ENCODE assay signal across 16 cellular contexts in the genomic region with DNA sequence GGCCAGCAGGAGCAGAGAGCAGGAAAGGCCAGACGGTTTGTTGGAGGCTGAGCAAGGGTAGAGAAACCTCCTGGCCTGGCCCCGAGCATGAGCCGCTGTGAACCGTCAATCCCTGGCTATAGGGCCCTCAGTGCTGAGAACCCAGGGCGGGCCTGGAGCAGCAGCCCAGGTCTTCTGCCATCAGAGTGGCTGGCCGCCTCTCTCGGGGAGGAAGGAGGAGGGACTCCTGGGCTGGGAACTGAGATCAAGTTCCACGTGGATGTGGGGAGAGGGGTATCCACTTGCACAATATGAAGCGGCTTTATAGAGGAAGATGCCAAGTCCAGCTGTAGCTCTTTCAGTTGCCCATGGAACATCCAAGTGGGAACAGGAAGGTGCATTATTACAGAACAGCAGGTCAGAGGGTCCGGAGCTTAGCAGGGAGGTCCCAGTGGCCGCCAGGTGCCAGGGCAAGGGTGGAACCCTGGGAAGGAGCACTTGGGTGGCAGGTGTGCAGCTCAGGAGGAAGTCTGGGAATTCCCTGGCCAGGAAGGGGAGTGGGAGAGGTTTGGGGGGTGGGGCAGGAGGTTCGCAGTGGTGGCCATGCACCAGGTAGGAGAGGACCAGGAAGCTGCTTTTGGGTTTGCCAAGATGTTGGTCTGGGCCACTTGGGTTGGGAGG. TPM values are rescaled to one million over a fixed set of nuclear protein-coding genes. Genes with fewer than 3 reads are reported as not detected.
DNase-seq lines count a peak whose midpoint lies in the region; ATAC-seq and TF ChIP-seq lines count a peak whose summit lies in the region.
"Had no signal": no experiment of that assay in that cellular context is flagged by ENCODE, and none has a peak within 500 bp of the region (broad histone marks: within the 10 kb centered on the region; RNA-seq: fewer than 3 reads in every experiment).

No MANE protein-coding gene starts in this region.

- H2BK120ac ChIP-seq in H9 (ENCODE audit: low read depth, low read length, poor library complexity, severe bottlenecking) = no peak overlapping the region

- no peak overlapping the region for H4K5ac ChIP-seq in H9 (ENCODE audit: insufficient read length, low read depth, low read length)

- H3K27me3 ChIP-seq in H9 (ENCODE audit: insufficient read depth, low read length) = no peaks in the 10 kb centered on the region
- no peaks in the 10 kb centered on the region for H3K27me3 ChIP-seq in MG63
- H3K27me3 ChIP-seq: BLaER1 had no signal

- H3K36me3 ChIP-seq in MG63 = no peaks in the 10 kb centered on the region
- H3K36me3 ChIP-seq: BLaER1, HAP-1 had no signal

- no peaks in the 10 kb centered on the region for H3K36me3 Mint-ChIP-seq in H9 (ENCODE audit: insufficient read depth in 1 of 3, low read depth in 3 of 3)
- H3K36me3 Mint-ChIP-seq in activated CD8-positive, alpha-beta T cell treated with anti-CD3 and anti-CD28 coated beads for 36 hours (ENCODE audit: low read depth) = no peaks in the 10 kb centered on the region
- H3K36me3 Mint-ChIP-seq: CD14-positive monocyte; CD4-positive, alpha-beta memory T cell had no signal

- POLR2A ChIA-PET in activated CD8-positive, alpha-beta T cell treated with anti-CD3 and anti-CD28 coated beads for 36 hours (lab: Charles Lee) = no interaction called here

- H3K14ac ChIP-seq in H9 (ENCODE audit: insufficient read depth, low read length) = no peak overlapping the region

- H3K4me1 ChIP-seq in H9 (ENCODE audit: insufficient read depth, low read length) = peaks cover 4% of the 10 kb centered on the region; the same call in 1 of the 2 replicates
- H3K4me1 ChIP-seq: HAP-1 had no signal

- H3K9me3 ChIP-seq in H9 (ENCODE audit: control insufficient read depth, low read depth, low read length) (no peaks in the 10 kb centered on the region), MG63 (no peaks in the 10 kb centered on the region)
- H3K9me3 ChIP-seq: BLaER1, HAP-1 had no signal

- no peak overlapping the region for H4K8ac ChIP-seq in H9 (replicated peaks; ENCODE audit: insufficient read length, low read depth, low read length)

- peaks cover 17 to 19% of the 10 kb centered on the region in 2 experiments for H3K4me1 Mint-ChIP-seq in H9
- H3K4me1 Mint-ChIP-seq in activated CD8-positive, alpha-beta T cell treated with anti-CD3 and anti-CD28 coated beads for 36 hours (ENCODE audit: low read depth) = no peaks in the 10 kb centered on the region
- H3K4me1 Mint-ChIP-seq: CD14-positive monocyte; CD4-positive, alpha-beta memory T cell had no signal

- H3K9ac ChIP-seq in H9 (ENCODE audit: extremely low read depth, insufficient read length, low read length) = no peak overlapping the region
- H3K9ac ChIP-seq: BLaER1 had no signal

- no peak overlapping the region for H4K91ac ChIP-seq in H9 (ENCODE audit: insufficient read length, low read depth, low read length)

- no peak overlapping the region for H2AFZ ChIP-seq in H9 (ENCODE audit: low read length)

- H4K20me1 ChIP-seq in H9 (ENCODE audit: control insufficient read depth, insufficient read depth, insufficient read length) = no peaks in the 10 kb centered on the region

- DNase-seq in H9 (peak; percentile 14), coronary artery (ENCODE audit: low spot score) (peak; percentile 26), left kidney (ENCODE audit: low read depth, low spot score) (peak; percentile 79), posterior vena cava (ENCODE audit: low spot score) (peak; percentile 44), MG63 (no peak)
- no peak for DNase-seq in activated CD8-positive, alpha-beta T cell treated with anti-CD3 and anti-CD28 coated beads for 36 hours
- DNase-seq: 8988T; CD4-positive, alpha-beta memory T cell; DMS153; DMS79; GDM1 had no signal

- H3K23me2 ChIP-seq in H9 (ENCODE audit: insufficient read length, low read depth, low read length, poor library complexity, severe bottlenecking) = no peaks in the 10 kb centered on the region

- H3K9me3 Mint-ChIP-seq in H9 = no peaks in the 10 kb centered on the region
- no peaks in the 10 kb centered on the region for H3K9me3 Mint-ChIP-seq in activated CD8-positive, alpha-beta T cell treated with anti-CD3 and anti-CD28 coated beads for 36 hours
- H3K9me3 Mint-ChIP-seq: CD4-positive, alpha-beta memory T cell had no signal

- no peak overlapping the region for H3K27ac Mint-ChIP-seq in H9
- H3K27ac Mint-ChIP-seq in activated CD8-positive, alpha-beta T cell treated with anti-CD3 and anti-CD28 coated beads for 36 hours = no peak overlapping the region
- H3K27ac Mint-ChIP-seq: CD14-positive monocyte; CD4-positive, alpha-beta memory T cell had no signal

- H3K79me1 ChIP-seq in H9 (ENCODE audit: insufficient read depth, low read depth, low read length, poor library complexity, severe bottlenecking) = no peaks in the 10 kb centered on the region

- TF ChIP-seq CTCF in H9 (conservative IDR thresholded peaks at IDR 0.05) = no peak
- no peak for TF ChIP-seq CTCF in coronary artery (IDR thresholded peaks at IDR 0.05)
- TF ChIP-seq CTCF in activated CD8-positive, alpha-beta T cell treated with anti-CD3 and anti-CD28 coated beads for 36 hours (IDR thresholded peaks at IDR 0.05) = no peak

- CTCF ChIA-PET in activated CD8-positive, alpha-beta T cell treated with anti-CD3 and anti-CD28 coated beads for 36 hours (lab: Charles Lee) = no interaction called here

- H2BK20ac ChIP-seq in H9 (ENCODE audit: low read depth, low read length, poor library complexity, severe bottlenecking) = no peak overlapping the region

- intact Hi-C loops in posterior vena cava (cut with DNase I) = no loop called here
- intact Hi-C loops in activated CD8-positive, alpha-beta T cell treated with anti-CD3 and anti-CD28 coated beads for 36 hours (cut with micrococcal nuclease) = no loop called here

- H2BK15ac ChIP-seq in H9 (ENCODE audit: low read depth, low read length) = no peak overlapping the region

- H3K27me3 Mint-ChIP-seq in H9 (ENCODE audit: low read depth) = peaks cover 34% of the 10 kb centered on the region
- peaks cover 4% of the 10 kb centered on the region for H3K27me3 Mint-ChIP-seq in activated CD8-positive, alpha-beta T cell treated with anti-CD3 and anti-CD28 coated beads for 36 hours

- H2AK5ac ChIP-seq in H9 (ENCODE audit: insufficient read length, low read length) = no peak overlapping the region

- no peak overlapping the region for H3T11ph ChIP-seq in H9 (ENCODE audit: low read length)

- no peaks in the 10 kb centered on the region for H3K79me2 ChIP-seq in H9 (ENCODE audit: insufficient read depth, low read length)

- H3K27ac ChIP-seq in H9 (ENCODE audit: insufficient read length, low read depth, low read length) = no peak overlapping the region
- H3K27ac ChIP-seq in coronary artery = no peak overlapping the region
- H3K27ac ChIP-seq: BLaER1 had no signal

- H2BK5ac ChIP-seq in H9 (ENCODE audit: insufficient read length, low read length) = no peak overlapping the region

- H3K23ac ChIP-seq in H9 (ENCODE audit: insufficient read length, low read depth, low read length) = no peak overlapping the region

- ATAC-seq in activated CD8-positive, alpha-beta T cell treated with anti-CD3 and anti-CD28 coated beads for 36 hours = no peak
- ATAC-seq in GM18517 (IDR thresholded peaks at IDR 0.05; ENCODE audit: unreplicated experiment) = no peak

- no peak overlapping the region for H3K4me3 Mint-ChIP-seq in H9
- no peak overlapping the region for H3K4me3 Mint-ChIP-seq in activated CD8-positive, alpha-beta T cell treated with anti-CD3 and anti-CD28 coated beads for 36 hours
- H3K4me3 Mint-ChIP-seq: CD14-positive monocyte; CD4-positive, alpha-beta memory T cell had no signal

- no peak overlapping the region; the same call in 1 of the 2 replicates for H3K4ac ChIP-seq in H9 (ENCODE audit: low read depth, low read length)

- H3K4me2 ChIP-seq in H9 (ENCODE audit: insufficient read depth, insufficient read length, low read length) = no peak overlapping the region

- H3K4me3 ChIP-seq in coronary artery = no peak overlapping the region
- H3K4me3 ChIP-seq in MG63 = no peak overlapping the region
- H3K4me3 ChIP-seq: BLaER1, HAP-1 had no signal

- H3K56ac ChIP-seq in H9 (ENCODE audit: insufficient read length, low read depth, low read length) = no peak overlapping the region

- no peak overlapping the region for H2BK12ac ChIP-seq in H9 (ENCODE audit: insufficient read length, low read depth, low read length)

- whole genome bisulfite sequencing in H9 (ENCODE audit: extremely low coverage, insufficient read length, low lambda C conversion rate) = no CpG with 5 or more reads among the region's 12 CpGs

- H3K18ac ChIP-seq in H9 (ENCODE audit: insufficient read length, low read depth, low read length) = no peak overlapping the region

RNA-seq across cellular contexts. Expression of a gene that starts 31.7 kb away (rescaled TPM):
- total RNA-seq in H9 (2021) (71.6 and 73.1 TPM in 2 replicates), posterior vena cava (1 to 10 TPM in 1 of 2 donors, under 1 TPM in 1; 0.81 to 2.0 TPM)
- not detected for total RNA-seq in activated CD8-positive, alpha-beta T cell treated with anti-CD3 and anti-CD28 coated beads for 36 hours
- not detected in 2 replicates for total RNA-seq in MG63 (2014; rRNA removed; shearing (Covaris generic); ENCODE audit: low replicate concordance)
- total RNA-seq: CD4-positive, alpha-beta memory T cell; HT-29 had no signal

Comparison
In these comparisons a context has a peak if more than half of its experiments do, and no peak if none do; other contexts are left out.
1. DNase-seq: peak in H9 (single experiment), coronary artery (single experiment), left kidney (single experiment) and posterior vena cava (single experiment); none in activated CD8-positive, alpha-beta T cell treated with anti-CD3 and anti-CD28 coated beads for 36 hours (single experiment) and MG63 (single experiment).
2. RNA of a gene that starts 31.7 kb away (total RNA-seq): 71.6 to 73.1 TPM in H9; 0.81 to 2.0 TPM in posterior vena cava, not detected in activated CD8-positive, alpha-beta T cell treated with anti-CD3 and anti-CD28 coated beads for 36 hours and not detected in MG63; every median in the first group is over 10 times any median in the second.